In genomic region chr2:72887032-72887835, GRCh38 we compare ENCODE assay signal across 8 cellular contexts. TPM values are rescaled to one million over a fixed set of nuclear protein-coding genes. Genes with fewer than 3 reads are reported as not detected.
DNase-seq lines count a peak whose midpoint lies in the region; TF ChIP-seq lines count a peak whose summit lies in the region.

Gene SPR (plus strand): TSS chr2:72887408. CDS start chr2:72887433, 25 bp downstream.

- TF ChIP-seq POLR2A in uterus (IDR thresholded peaks at IDR 0.05) = peak in 1 of 2 donors; percentile 39

- no peak for TF ChIP-seq CTCF in parathyroid adenoma (IDR thresholded peaks at IDR 0.05)
- TF ChIP-seq CTCF in uterus (IDR thresholded peaks at IDR 0.05) = peak in 2 of 4 experiments; percentile 2 to 22

- DNase-seq in GF-D8 (lab: John Stamatoyannopoulos, UW) (peak; percentile 12), GM23248 (peak; percentile 88), Kasumi-1 (lab: John Stamatoyannopoulos, UW) (peak; percentile 41 to 50), SKM-1 treated with dmso at 0.1 percent for 144 hours (lab: John Stamatoyannopoulos, UW; ENCODE audit: unreplicated experiment) (peak; percentile 25), adipocyte (ENCODE audit: low read depth) (peak; percentile 85), cardiac septum (ENCODE audit: low spot score) (peak; percentile 89), uterus (peak; percentile 62 to 68)

- H3K4me2 ChIP-seq in GM23248 (ENCODE audit: unreplicated experiment) (peak within 1 kb of the TSS; percentile 90), parathyroid adenoma (ENCODE audit: low read length) (peak within 1 kb of the TSS; percentile 77)

- in situ Hi-C loops in GM23248 (cut with MboI) = no loop called here

- H3K9me3 ChIP-seq in GM23248 (ENCODE audit: low read depth) (no peaks in the 10 kb centered on the region), adipocyte (ENCODE audit: control insufficient read depth, low read length) (no peaks in the 10 kb centered on the region), parathyroid adenoma (ENCODE audit: control insufficient read depth, low read length) (no peaks in the 10 kb centered on the region), uterus (no peaks in the 10 kb centered on the region)

- peak within 1 kb of the TSS; percentile 90 for H3K4me3 ChIP-seq in GM23248
- peak within 1 kb of the TSS; percentile 91 for H3K4me3 ChIP-seq in adipocyte (ENCODE audit: low read length)
- H3K4me3 ChIP-seq in parathyroid adenoma (ENCODE audit: low read depth, low read length) = peak within 1 kb of the TSS; percentile 58
- H3K4me3 ChIP-seq in uterus = peak within 1 kb of the TSS; percentile 51 to 83

- H2AFZ ChIP-seq in GM23248 (peak within 1 kb of the TSS; percentile 99), parathyroid adenoma (peak within 1 kb of the TSS; percentile 97)

- 0 out of 2 replicates have a peak, but pooled peaks cover 9% of the 10 kb centered on the region for H3F3A ChIP-seq in GM23248 (ENCODE audit: insufficient read depth)

- H3K27ac ChIP-seq in GM23248 = peak within 1 kb of the TSS; percentile 80
- peak within 1 kb of the TSS; percentile 77 for H3K27ac ChIP-seq in parathyroid adenoma
- peak within 1 kb of the TSS; percentile 92 to 93 for H3K27ac ChIP-seq in uterus

- H3K79me2 ChIP-seq in GM23248 (ENCODE audit: insufficient read depth) = no peaks in the 10 kb centered on the region
- peaks cover 7% of the 10 kb centered on the region for H3K79me2 ChIP-seq in parathyroid adenoma

- peak within 1 kb of the TSS; percentile 83 for H3K9ac ChIP-seq in GM23248
- peak within 1 kb of the TSS; percentile 90 for H3K9ac ChIP-seq in adipocyte (ENCODE audit: low read length)
- no peak within 1 kb of the TSS for H3K9ac ChIP-seq in parathyroid adenoma

- intact Hi-C loops in cardiac septum (cut with DNase I) (no loop called here), uterus (cut with DNase I; ENCODE audit: low total_unique reads) (no loop called here)

- H3K27me3 ChIP-seq in GM23248 (replicated peaks; ENCODE audit: insufficient read depth) = no peaks in the 10 kb centered on the region
- H3K27me3 ChIP-seq in adipocyte (replicated peaks; ENCODE audit: control insufficient read depth, insufficient read depth, low read length) = peaks cover 5% of the 10 kb centered on the region
- H3K27me3 ChIP-seq in parathyroid adenoma (ENCODE audit: control insufficient read depth, insufficient read depth, low read length) = no peaks in the 10 kb centered on the region
- H3K27me3 ChIP-seq in uterus = no peaks in the 10 kb centered on the region

- H3K4me1 ChIP-seq in GM23248 (ENCODE audit: insufficient read depth) (no peaks in the 10 kb centered on the region), adipocyte (ENCODE audit: control insufficient read depth, insufficient read depth, low read length) (peaks cover 21% of the 10 kb centered on the region), parathyroid adenoma (peaks cover 15% of the 10 kb centered on the region), uterus (peaks cover 0 to 5% of the 10 kb centered on the region in 2 donors)

- H3K36me3 ChIP-seq in GM23248 (ENCODE audit: low read depth) (no peaks in the 10 kb centered on the region), adipocyte (ENCODE audit: control insufficient read depth, insufficient read depth, low read length, severe bottlenecking) (peaks cover 10% of the 10 kb centered on the region), parathyroid adenoma (ENCODE audit: control insufficient read depth, insufficient read depth, low read length) (no peaks in the 10 kb centered on the region), uterus (no peaks in the 10 kb centered on the region)

- H4K20me1 ChIP-seq in GM23248 (ENCODE audit: insufficient read depth) = no peaks in the 10 kb centered on the region

- no peaks in the 10 kb centered on the region for H3K9me2 ChIP-seq in GM23248 (ENCODE audit: insufficient read depth)

- 1 to 2% methylated on average over 55 to 73 of the region's 81 CpGs for WGBS in GM23248 (ENCODE audit: low coverage in 1 of 2, low lambda C conversion rate in 2 of 2, missing lambda C conversion rate in 2 of 2), 2 experiments

RNA-seq across cellular contexts. Expression of gene SPR, which starts in this region (rescaled TPM):
- 21.1 and 39.0 TPM in 2 replicates for total RNA-seq in GM23248 (2014; rRNA removed; shearing (Covaris generic))
- 17.1 and 19.6 TPM in 2 replicates for polyA plus RNA-seq in GM23248 (2016; fragmentation: Nextera tagmentation; extraction: Ambion mirVana)
- total RNA-seq in cardiac septum (35.4 TPM), uterus (10 to 100 TPM in 3 of 4 donors, 1 to 10 TPM in 1; 4.5 to 33.8 (median 18.8) TPM)

Comparison
In these comparisons a context has a peak if more than half of its experiments do, and no peak if none do; other contexts are left out.
1. Peak in every context shown above with its lines: DNase-seq, H3K4me3 ChIP-seq and H3K27ac ChIP-seq.
2. DNase-seq: peak in every context shown above with its lines; median percentile 89 in cardiac septum; 88 in GM23248; 85 in adipocyte; 65 in uterus; 46 in Kasumi-1; 25 in SKM-1 treated with dmso at 0.1 percent for 144 hours; 12 in GF-D8.